Comparison of ENCODE assay signal across 3 cellular contexts in the genomic region with DNA sequence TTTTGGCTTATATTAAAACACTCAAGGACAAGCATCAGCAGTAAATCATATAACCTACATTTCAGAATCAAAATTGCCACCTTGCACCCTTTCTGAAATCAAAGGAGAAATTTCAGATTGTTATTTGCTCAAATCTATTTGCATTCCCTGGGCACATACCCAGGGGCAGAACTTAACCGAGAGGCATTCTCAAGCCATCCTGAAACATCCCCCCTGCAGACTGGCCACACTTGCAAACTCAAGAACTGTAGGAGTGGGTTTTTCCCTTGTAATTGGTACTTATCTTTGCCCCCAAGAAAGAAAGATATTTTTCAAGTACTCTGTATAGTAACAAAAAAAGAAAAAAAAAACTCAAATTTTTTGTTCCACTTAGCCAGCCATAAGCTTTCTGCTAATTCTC.
TF ChIP-seq lines count a peak whose summit lies in the region.

No MANE protein-coding gene starts in this region.

TF ChIP-seq in SK-N-SH treated with all-trans-retinoic acid at 6 μM for 48 hours, 23 proteins besides CTCF, POLR2A, EP300 and RAD21 (continued from another document):
- TF ChIP-seq, protein P1, sequence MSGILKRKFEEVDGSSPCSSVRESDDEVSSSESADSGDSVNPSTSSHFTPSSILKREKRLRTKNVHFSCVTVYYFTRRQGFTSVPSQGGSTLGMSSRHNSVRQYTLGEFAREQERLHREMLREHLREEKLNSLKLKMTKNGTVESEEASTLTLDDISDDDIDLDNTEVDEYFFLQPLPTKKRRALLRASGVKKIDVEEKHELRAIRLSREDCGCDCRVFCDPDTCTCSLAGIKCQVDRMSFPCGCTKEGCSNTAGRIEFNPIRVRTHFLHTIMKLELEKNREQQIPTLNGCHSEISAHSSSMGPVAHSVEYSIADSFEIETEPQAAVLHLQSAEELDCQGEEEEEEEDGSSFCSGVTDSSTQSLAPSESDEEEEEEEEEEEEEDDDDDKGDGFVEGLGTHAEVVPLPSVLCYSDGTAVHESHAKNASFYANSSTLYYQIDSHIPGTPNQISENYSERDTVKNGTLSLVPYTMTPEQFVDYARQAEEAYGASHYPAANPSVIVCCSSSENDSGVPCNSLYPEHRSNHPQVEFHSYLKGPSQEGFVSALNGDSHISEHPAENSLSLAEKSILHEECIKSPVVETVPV (CRISPR knock-in tag; IDR thresholded peaks at IDR 0.05), result no peak
- no peak for TF ChIP-seq ARNTL (CRISPR knock-in tag; IDR thresholded peaks at IDR 0.05; ENCODE audit: borderline replicate concordance, low read depth)
- no peak for TF ChIP-seq OSR1 (CRISPR knock-in tag; IDR thresholded peaks at IDR 0.05)
- no peak for TF ChIP-seq BACH2 (CRISPR knock-in tag; IDR thresholded peaks at IDR 0.05; ENCODE audit: borderline replicate concordance)
- TF ChIP-seq RARB (CRISPR knock-in tag; IDR thresholded peaks at IDR 0.05), result no peak; the same call in 1 of the 2 replicates
- TF ChIP-seq ZC3H10 (CRISPR knock-in tag; IDR thresholded peaks at IDR 0.05), result no peak
TF ChIP-seq in SK-N-SH treated with all-trans-retinoic acid at 6 μM for 48 hours: peak in this region for 0.

TF ChIP-seq in SK-N-SH, 30 proteins besides CTCF, POLR2A, EP300 and RAD21 (continued from another document):
- TF ChIP-seq, protein P2, sequence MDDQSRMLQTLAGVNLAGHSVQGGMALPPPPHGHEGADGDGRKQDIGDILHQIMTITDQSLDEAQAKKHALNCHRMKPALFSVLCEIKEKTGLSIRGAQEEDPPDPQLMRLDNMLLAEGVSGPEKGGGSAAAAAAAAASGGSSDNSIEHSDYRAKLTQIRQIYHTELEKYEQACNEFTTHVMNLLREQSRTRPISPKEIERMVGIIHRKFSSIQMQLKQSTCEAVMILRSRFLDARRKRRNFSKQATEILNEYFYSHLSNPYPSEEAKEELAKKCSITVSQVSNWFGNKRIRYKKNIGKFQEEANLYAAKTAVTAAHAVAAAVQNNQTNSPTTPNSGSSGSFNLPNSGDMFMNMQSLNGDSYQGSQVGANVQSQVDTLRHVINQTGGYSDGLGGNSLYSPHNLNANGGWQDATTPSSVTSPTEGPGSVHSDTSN (IDR thresholded peaks at IDR 0.05), result no peak
- no peak for TF ChIP-seq TAF1 (IDR thresholded peaks at IDR 0.05; ENCODE audit: borderline replicate concordance, low read depth, low read length)
- TF ChIP-seq NFIC (IDR thresholded peaks at IDR 0.05; ENCODE audit: borderline replicate concordance), result no peak

TF ChIP-seq in WTC11, 78 proteins besides CTCF, POLR2A, EP300 and RAD21:
- TF ChIP-seq, protein P3, sequence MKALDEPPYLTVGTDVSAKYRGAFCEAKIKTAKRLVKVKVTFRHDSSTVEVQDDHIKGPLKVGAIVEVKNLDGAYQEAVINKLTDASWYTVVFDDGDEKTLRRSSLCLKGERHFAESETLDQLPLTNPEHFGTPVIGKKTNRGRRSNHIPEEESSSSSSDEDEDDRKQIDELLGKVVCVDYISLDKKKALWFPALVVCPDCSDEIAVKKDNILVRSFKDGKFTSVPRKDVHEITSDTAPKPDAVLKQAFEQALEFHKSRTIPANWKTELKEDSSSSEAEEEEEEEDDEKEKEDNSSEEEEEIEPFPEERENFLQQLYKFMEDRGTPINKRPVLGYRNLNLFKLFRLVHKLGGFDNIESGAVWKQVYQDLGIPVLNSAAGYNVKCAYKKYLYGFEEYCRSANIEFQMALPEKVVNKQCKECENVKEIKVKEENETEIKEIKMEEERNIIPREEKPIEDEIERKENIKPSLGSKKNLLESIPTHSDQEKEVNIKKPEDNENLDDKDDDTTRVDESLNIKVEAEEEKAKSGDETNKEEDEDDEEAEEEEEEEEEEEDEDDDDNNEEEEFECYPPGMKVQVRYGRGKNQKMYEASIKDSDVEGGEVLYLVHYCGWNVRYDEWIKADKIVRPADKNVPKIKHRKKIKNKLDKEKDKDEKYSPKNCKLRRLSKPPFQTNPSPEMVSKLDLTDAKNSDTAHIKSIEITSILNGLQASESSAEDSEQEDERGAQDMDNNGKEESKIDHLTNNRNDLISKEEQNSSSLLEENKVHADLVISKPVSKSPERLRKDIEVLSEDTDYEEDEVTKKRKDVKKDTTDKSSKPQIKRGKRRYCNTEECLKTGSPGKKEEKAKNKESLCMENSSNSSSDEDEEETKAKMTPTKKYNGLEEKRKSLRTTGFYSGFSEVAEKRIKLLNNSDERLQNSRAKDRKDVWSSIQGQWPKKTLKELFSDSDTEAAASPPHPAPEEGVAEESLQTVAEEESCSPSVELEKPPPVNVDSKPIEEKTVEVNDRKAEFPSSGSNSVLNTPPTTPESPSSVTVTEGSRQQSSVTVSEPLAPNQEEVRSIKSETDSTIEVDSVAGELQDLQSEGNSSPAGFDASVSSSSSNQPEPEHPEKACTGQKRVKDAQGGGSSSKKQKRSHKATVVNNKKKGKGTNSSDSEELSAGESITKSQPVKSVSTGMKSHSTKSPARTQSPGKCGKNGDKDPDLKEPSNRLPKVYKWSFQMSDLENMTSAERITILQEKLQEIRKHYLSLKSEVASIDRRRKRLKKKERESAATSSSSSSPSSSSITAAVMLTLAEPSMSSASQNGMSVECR (CRISPR knock-in tag; IDR thresholded peaks at IDR 0.05; ENCODE audit: borderline replicate concordance), result no peak
- TF ChIP-seq ESRRA (CRISPR knock-in tag; IDR thresholded peaks at IDR 0.05; ENCODE audit: borderline replicate concordance), result no peak
- no peak for TF ChIP-seq EMX1 (CRISPR knock-in tag; IDR thresholded peaks at IDR 0.05)
- TF ChIP-seq FOXK1 (CRISPR knock-in tag; IDR thresholded peaks at IDR 0.05), result no peak
- no peak for TF ChIP-seq KAT7 (CRISPR knock-in tag; IDR thresholded peaks at IDR 0.05; ENCODE audit: borderline replicate concordance)
- TF ChIP-seq CREM (CRISPR knock-in tag; IDR thresholded peaks at IDR 0.05), result no peak
- TF ChIP-seq TEAD1 (CRISPR knock-in tag; IDR thresholded peaks at IDR 0.05), result no peak
- TF ChIP-seq FOXJ3 (CRISPR knock-in tag; IDR thresholded peaks at IDR 0.05; ENCODE audit: borderline replicate concordance), result no peak
- TF ChIP-seq, protein P4, sequence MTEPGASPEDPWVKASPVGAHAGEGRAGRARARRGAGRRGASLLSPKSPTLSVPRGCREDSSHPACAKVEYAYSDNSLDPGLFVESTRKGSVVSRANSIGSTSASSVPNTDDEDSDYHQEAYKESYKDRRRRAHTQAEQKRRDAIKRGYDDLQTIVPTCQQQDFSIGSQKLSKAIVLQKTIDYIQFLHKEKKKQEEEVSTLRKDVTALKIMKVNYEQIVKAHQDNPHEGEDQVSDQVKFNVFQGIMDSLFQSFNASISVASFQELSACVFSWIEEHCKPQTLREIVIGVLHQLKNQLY (CRISPR knock-in tag; IDR thresholded peaks at IDR 0.05), result no peak
